In genomic region chr22:27972732-27973698, GRCh38 we compare ENCODE assay signal across 2 cellular contexts.
TF ChIP-seq lines count a peak whose summit lies in the region.

No MANE protein-coding gene starts in this region.

TF ChIP-seq in IMR-90, 13 proteins besides CTCF, POLR2A, EP300 and RAD21:
- TF ChIP-seq CHD1 (IDR thresholded peaks at IDR 0.05; ENCODE audit: low read depth, low read length) (no peak), RCOR1 (IDR thresholded peaks at IDR 0.05; ENCODE audit: insufficient replicate concordance, low read length) (no peak), FOS (IDR thresholded peaks at IDR 0.05; ENCODE audit: low read depth, low read length) (no peak), MAZ (IDR thresholded peaks at IDR 0.05; ENCODE audit: borderline replicate concordance, low read depth, low read length) (no peak), SMC3 (IDR thresholded peaks at IDR 0.05; ENCODE audit: low read depth, low read length) (no peak), NFE2L2 (IDR thresholded peaks at IDR 0.05; ENCODE audit: low read depth, low read length) (no peak), MAFK (IDR thresholded peaks at IDR 0.05; ENCODE audit: low read depth, low read length) (no peak), MXI1 (IDR thresholded peaks at IDR 0.05; ENCODE audit: borderline replicate concordance, low read depth, low read length) (no peak), RFX5 (IDR thresholded peaks at IDR 0.05; ENCODE audit: low read depth, low read length) (no peak)
- TF ChIP-seq, protein P1, sequence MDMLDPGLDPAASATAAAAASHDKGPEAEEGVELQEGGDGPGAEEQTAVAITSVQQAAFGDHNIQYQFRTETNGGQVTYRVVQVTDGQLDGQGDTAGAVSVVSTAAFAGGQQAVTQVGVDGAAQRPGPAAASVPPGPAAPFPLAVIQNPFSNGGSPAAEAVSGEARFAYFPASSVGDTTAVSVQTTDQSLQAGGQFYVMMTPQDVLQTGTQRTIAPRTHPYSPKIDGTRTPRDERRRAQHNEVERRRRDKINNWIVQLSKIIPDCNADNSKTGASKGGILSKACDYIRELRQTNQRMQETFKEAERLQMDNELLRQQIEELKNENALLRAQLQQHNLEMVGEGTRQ (IDR thresholded peaks at IDR 0.05; ENCODE audit: low read depth, low read length): no peak

TF ChIP-seq in SK-N-SH, 30 proteins besides CTCF, POLR2A, EP300 and RAD21 (continued from another document):
- TF ChIP-seq, protein P2, sequence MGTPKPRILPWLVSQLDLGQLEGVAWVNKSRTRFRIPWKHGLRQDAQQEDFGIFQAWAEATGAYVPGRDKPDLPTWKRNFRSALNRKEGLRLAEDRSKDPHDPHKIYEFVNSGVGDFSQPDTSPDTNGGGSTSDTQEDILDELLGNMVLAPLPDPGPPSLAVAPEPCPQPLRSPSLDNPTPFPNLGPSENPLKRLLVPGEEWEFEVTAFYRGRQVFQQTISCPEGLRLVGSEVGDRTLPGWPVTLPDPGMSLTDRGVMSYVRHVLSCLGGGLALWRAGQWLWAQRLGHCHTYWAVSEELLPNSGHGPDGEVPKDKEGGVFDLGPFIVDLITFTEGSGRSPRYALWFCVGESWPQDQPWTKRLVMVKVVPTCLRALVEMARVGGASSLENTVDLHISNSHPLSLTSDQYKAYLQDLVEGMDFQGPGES (IDR thresholded peaks at IDR 0.05; ENCODE audit: low read depth, low read length): no peak
- TF ChIP-seq ELF1 (IDR thresholded peaks at IDR 0.05): no peak
TF ChIP-seq in SK-N-SH: peak in this region for 1.
